In the genomic region with DNA sequence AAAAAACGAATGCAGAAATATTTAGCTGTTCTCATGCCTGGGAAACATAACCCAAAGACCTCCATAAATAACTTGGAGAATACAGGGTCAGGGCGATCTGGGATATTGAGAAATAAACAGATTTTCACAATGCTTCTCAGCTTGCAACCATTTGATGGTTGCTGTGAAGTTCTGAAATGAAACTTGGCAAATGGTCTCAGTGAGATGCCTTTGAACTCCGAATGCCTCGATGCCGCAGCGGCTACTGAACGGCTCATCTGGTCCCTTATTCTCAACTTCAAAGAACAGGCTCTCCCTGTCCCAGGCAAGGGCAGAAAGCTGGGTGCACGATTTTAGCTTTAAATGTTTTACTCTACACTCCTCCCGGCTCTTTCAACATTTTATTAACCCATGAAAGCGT, we compare ENCODE assay signal across 17 cellular contexts.
A peak's percentile ranks its signal among the peaks of the same experiment; 100 is the strongest.
DNase-seq lines count a peak whose midpoint lies in the region; ATAC-seq, FAIRE-seq and TF ChIP-seq lines count a peak whose summit lies in the region.
"Had no signal": no experiment of that assay in that cellular context is flagged by ENCODE, and none has a peak within 500 bp of the region (broad histone marks: within the 10 kb centered on the region; RNA-seq: fewer than 3 reads in every experiment).

No MANE protein-coding gene starts in this region.

- DNase-seq in AG08396 (ENCODE audit: low spot score) (peak; percentile 51), astrocyte (ENCODE audit: low read depth) (peak; percentile 48), glutamatergic neuron (no peak), sciatic nerve (ENCODE audit: low spot score) (no peak), SHP77 (lab: John Stamatoyannopoulos, UW) (no peak), NCI-H1105 (lab: John Stamatoyannopoulos, UW) (no peak)
- DNase-seq: activated T-cell treated with anti-CD3 and anti-CD28 coated beads, Interleukin-2, amount 50 U/mL, for 1 hour; H9; MM.1S; NCI-H2171; spleen had no signal

- no peak overlapping the region for H3K27ac ChIP-seq in astrocyte (ENCODE audit: low read depth, low read length)
- H3K27ac ChIP-seq: BLaER1, breast epithelium had no signal

- intact Hi-C loops in sciatic nerve (cut with DNase I) = no loop called here

- H3K4me1 Mint-ChIP-seq in astrocyte (ENCODE audit: low read depth, unreplicated experiment) = peaks cover 27% of the 10 kb centered on the region
- H3K4me1 Mint-ChIP-seq in glutamatergic neuron (ENCODE audit: low read depth, unreplicated experiment) = peaks cover 45% of the 10 kb centered on the region

- H3K27me3 ChIP-seq in astrocyte (ENCODE audit: insufficient read depth, low read length) = no peaks in the 10 kb centered on the region
- H3K27me3 ChIP-seq: BLaER1, breast epithelium, spleen had no signal

- H4K20me1 ChIP-seq in astrocyte (ENCODE audit: insufficient read depth, low read length) = peaks cover 87% of the 10 kb centered on the region

- peak overlapping the region; percentile 64 for H3K4me2 ChIP-seq in astrocyte (ENCODE audit: low read length)
- H3K4me2 ChIP-seq: BLaER1 had no signal

- H3K4me3 ChIP-seq in astrocyte (ENCODE audit: insufficient read depth, low read depth, low read length) = no peak overlapping the region
- H3K4me3 ChIP-seq: BLaER1, spleen had no signal

- ATAC-seq in sciatic nerve = peak; percentile 84
- no peak for ATAC-seq in GM18870 (IDR thresholded peaks at IDR 0.05; ENCODE audit: unreplicated experiment)
- no peak for ATAC-seq in GM21576 (IDR thresholded peaks at IDR 0.05; ENCODE audit: unreplicated experiment)

- no peaks in the 10 kb centered on the region for H3K9me3 ChIP-seq in astrocyte (ENCODE audit: insufficient read depth, low read depth, low read length)
- H3K9me3 ChIP-seq: BLaER1, breast epithelium, spleen had no signal

- H3K27ac Mint-ChIP-seq in astrocyte (ENCODE audit: unreplicated experiment) (no peak overlapping the region), glutamatergic neuron (ENCODE audit: unreplicated experiment) (peak overlapping the region; percentile 75)
- H3K27ac Mint-ChIP-seq: H9 had no signal

- H3K9ac ChIP-seq in astrocyte (ENCODE audit: low read length) = peak overlapping the region; percentile 37
- H3K9ac ChIP-seq: BLaER1 had no signal

- no peaks in the 10 kb centered on the region for H3K9me3 Mint-ChIP-seq in astrocyte (ENCODE audit: unreplicated experiment)
- H3K9me3 Mint-ChIP-seq in glutamatergic neuron (ENCODE audit: unreplicated experiment) = peaks cover 4% of the 10 kb centered on the region
- H3K9me3 Mint-ChIP-seq: H9 had no signal

- FAIRE-seq in astrocyte (lab: Jason Lieb, UNC) = peak; percentile 5
- FAIRE-seq: endothelial cell of umbilical vein, GM12892 had no signal

- H3K36me3 Mint-ChIP-seq in astrocyte (ENCODE audit: low read depth, unreplicated experiment) (peaks cover 2% of the 10 kb centered on the region), glutamatergic neuron (ENCODE audit: unreplicated experiment) (no peaks in the 10 kb centered on the region)

- no peaks in the 10 kb centered on the region for H3K36me3 ChIP-seq in astrocyte (ENCODE audit: insufficient read depth, low read length)
- H3K36me3 ChIP-seq: breast epithelium had no signal

- H3K27me3 Mint-ChIP-seq in astrocyte (ENCODE audit: low read depth, unreplicated experiment) = no peaks in the 10 kb centered on the region
- H3K27me3 Mint-ChIP-seq in glutamatergic neuron (ENCODE audit: unreplicated experiment) = peaks cover 10% of the 10 kb centered on the region

- H2AFZ ChIP-seq in astrocyte (ENCODE audit: low read depth, low read length) = no peak overlapping the region

- peaks cover 72% of the 10 kb centered on the region for H3K79me2 ChIP-seq in astrocyte (ENCODE audit: insufficient read depth, low read length)

- H3K4me1 ChIP-seq in astrocyte (ENCODE audit: insufficient read depth, low read length) = peaks cover 10% of the 10 kb centered on the region

- TF ChIP-seq CTCF in astrocyte (IDR thresholded peaks at IDR 0.05; ENCODE audit: insufficient read depth, low read depth, low read length) = no peak
- no peak for TF ChIP-seq CTCF in glutamatergic neuron (IDR thresholded peaks at IDR 0.05; ENCODE audit: partially characterized antibody, unreplicated experiment)

- H3K4me3 Mint-ChIP-seq in astrocyte (ENCODE audit: unreplicated experiment) = no peak overlapping the region
- no peak overlapping the region for H3K4me3 Mint-ChIP-seq in glutamatergic neuron (ENCODE audit: unreplicated experiment)
- H3K4me3 Mint-ChIP-seq: H9 had no signal

Comparison
In these comparisons a context has a peak if more than half of its experiments do, and no peak if none do; other contexts are left out.
1. DNase-seq: peak in AG08396 (single experiment) and astrocyte (single experiment); none in glutamatergic neuron (single experiment), sciatic nerve (single experiment), SHP77 (0 of 2) and NCI-H1105 (single experiment).